14 cellular contexts compared by ENCODE assay signal in the genomic region with DNA sequence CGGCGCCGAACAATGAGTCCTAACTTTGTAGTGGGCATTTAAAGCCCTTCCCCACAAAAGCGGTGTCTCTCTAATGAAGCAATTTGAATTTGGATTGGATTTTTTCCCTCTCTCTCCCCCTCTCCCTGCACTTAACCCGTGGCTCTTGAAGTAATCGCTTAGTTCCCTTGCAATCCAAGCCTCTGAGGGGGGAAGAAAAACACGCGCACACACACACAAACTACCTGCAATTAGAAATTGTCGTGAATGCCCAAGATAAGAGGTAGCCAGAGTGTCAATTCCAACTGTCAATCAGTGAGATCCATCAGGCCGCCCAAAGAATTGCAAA. TPM values are rescaled to one million over a fixed set of nuclear protein-coding genes. Genes with fewer than 3 reads are reported as not detected.
DNase-seq lines count a peak whose midpoint lies in the region; TF ChIP-seq lines count a peak whose summit lies in the region.
"Had no signal": no experiment of that assay in that cellular context is flagged by ENCODE, and none has a peak within 500 bp of the region (broad histone marks: within the 10 kb centered on the region; RNA-seq: fewer than 3 reads in every experiment).

No MANE protein-coding gene starts in this region.

- BruUV-seq in MCF 10A (replicated peaks; lab: Mats Ljungman, UMichigan) = no TSS peak

- TF ChIP-seq CTCF in breast epithelium (IDR thresholded peaks at IDR 0.05) (no peak), MCF 10A (IDR thresholded peaks at IDR 0.05; ENCODE audit: unreplicated experiment) (no peak), tibial artery (IDR thresholded peaks at IDR 0.05) (no peak)

- no peak for TF ChIP-seq POLR2A in breast epithelium (IDR thresholded peaks at IDR 0.05)

- H3K9me3 ChIP-seq in breast epithelium (no peaks in the 10 kb centered on the region), iPS-18c (ENCODE audit: control insufficient read depth, insufficient read depth, low read length) (peaks cover 8% of the 10 kb centered on the region), tibial artery (no peaks in the 10 kb centered on the region)
- H3K9me3 ChIP-seq: mucosa of descending colon, uterus had no signal

- no peaks in the 10 kb centered on the region for H3K9me3 Mint-ChIP-seq in MCF 10A (ENCODE audit: unreplicated experiment)
- H3K9me3 Mint-ChIP-seq: effector memory CD8-positive, alpha-beta T cell had no signal

- H3K27me3 Mint-ChIP-seq in MCF 10A (ENCODE audit: insufficient read depth, unreplicated experiment) = no peaks in the 10 kb centered on the region

- intact Hi-C loops in breast epithelium (cut with DNase I; ENCODE audit: low total_unique reads) = no loop called here
- intact Hi-C loops in MCF 10A (cut with micrococcal nuclease) = no loop called here
- intact Hi-C loops in tibial artery (cut with DNase I; ENCODE audit: low total_unique reads) = no loop called here

- DNase-seq in breast epithelium (ENCODE audit: low spot score in 2 of 2) = no peak
- DNase-seq in MCF 10A (ENCODE audit: unreplicated experiment) = no peak
- DNase-seq in NCI-H748 treated with DMSO at 0.1 percent for 48 hours (lab: John Stamatoyannopoulos, UW) = peak; percentile 55
- DNase-seq in tibial artery = no peak
- DNase-seq in ecto neural progenitor cell (ENCODE audit: low spot score) = no peak
- DNase-seq in NCI-H2081 (lab: John Stamatoyannopoulos, UW) = no peak
- no peak for DNase-seq in H7
- DNase-seq: activated CD8-positive, alpha-beta memory T cell treated with anti-CD3 and anti-CD28 coated beads, Interleukin-2, amount 10 ng/mL, durations not matched to agents 7 days and 5 days; amygdala; effector memory CD8-positive, alpha-beta T cell; mucosa of descending colon; T-helper 2 cell; uterus had no signal

- CTCF ChIA-PET in MCF 10A (lab: Yijun Ruan, JAX) = no interaction called here

- H3K27ac ChIP-seq in breast epithelium (no peak overlapping the region), tibial artery (no peak overlapping the region)
- H3K27ac ChIP-seq: uterus had no signal

- no peak overlapping the region for H3K27ac Mint-ChIP-seq in MCF 10A (ENCODE audit: low read depth, unreplicated experiment)
- H3K27ac Mint-ChIP-seq: activated CD8-positive, alpha-beta memory T cell treated with anti-CD3 and anti-CD28 coated beads, Interleukin-2, amount 10 ng/mL, durations not matched to agents 7 days and 5 days; effector memory CD8-positive, alpha-beta T cell had no signal

- H3K27me3 ChIP-seq in breast epithelium = peaks cover 13 to 75% of the 10 kb centered on the region in 2 donors
- H3K27me3 ChIP-seq in tibial artery = peaks cover 0 to 86% of the 10 kb centered on the region in 2 donors
- H3K27me3 ChIP-seq in H7 (ENCODE audit: control insufficient read depth, insufficient read depth, low read length) = peaks cover 97% of the 10 kb centered on the region

- H3K4me1 ChIP-seq in breast epithelium = peaks cover 3 to 5% of the 10 kb centered on the region in 2 donors
- H3K4me1 ChIP-seq in tibial artery = peaks cover 0 to 37% (median 28%) of the 10 kb centered on the region in 4 donors

- H3K36me3 ChIP-seq in breast epithelium = no peaks in the 10 kb centered on the region
- H3K36me3 ChIP-seq in tibial artery = no peaks in the 10 kb centered on the region
- H3K36me3 ChIP-seq in H7 (replicated peaks; ENCODE audit: control insufficient read depth, insufficient read depth, low read length) = no peaks in the 10 kb centered on the region
- H3K36me3 ChIP-seq: uterus had no signal

- peak overlapping the region; percentile 43 to 71 (median 46) for H3K4me3 ChIP-seq in breast epithelium
- H3K4me3 ChIP-seq in iPS-18c (ENCODE audit: insufficient read depth, low read depth, low read length) = peak overlapping the region; percentile 3; the same call in 1 of the 2 replicates
- peak overlapping the region; percentile 34 to 46 for H3K4me3 ChIP-seq in tibial artery
- H3K4me3 ChIP-seq in H7 (ENCODE audit: insufficient read depth, low read depth, low read length) = no peak overlapping the region; the same call in 1 of the 2 replicates
- H3K4me3 ChIP-seq: mucosa of descending colon had no signal

- H3K36me3 Mint-ChIP-seq in MCF 10A (ENCODE audit: insufficient read depth, unreplicated experiment) = no peaks in the 10 kb centered on the region
- H3K36me3 Mint-ChIP-seq: activated CD8-positive, alpha-beta memory T cell treated with anti-CD3 and anti-CD28 coated beads, Interleukin-2, amount 10 ng/mL, durations not matched to agents 7 days and 5 days had no signal

- no peak overlapping the region for H3K4me3 Mint-ChIP-seq in MCF 10A (ENCODE audit: unreplicated experiment)
- H3K4me3 Mint-ChIP-seq: activated CD8-positive, alpha-beta memory T cell treated with anti-CD3 and anti-CD28 coated beads, Interleukin-2, amount 10 ng/mL, durations not matched to agents 7 days and 5 days; effector memory CD8-positive, alpha-beta T cell had no signal

- no peaks in the 10 kb centered on the region for H3K4me1 Mint-ChIP-seq in MCF 10A (ENCODE audit: insufficient read depth, unreplicated experiment)

- POLR2A ChIA-PET in MCF 10A (lab: Yijun Ruan, JAX) = interaction anchor here (1.1 kb wide), 1 partner anchor 37 kb away, joined by 3 read pairs; the partner anchor contains the start of genes MRRF and RBM18

RNA-seq across cellular contexts. Expression of gene LHX6, which starts 1.2 kb away (rescaled TPM):
- total RNA-seq in breast epithelium = 1 to 10 TPM; 1.8 to 9.8 (median 4.8) TPM
- total RNA-seq in MCF 10A (2022) = 0.26 TPM in 1 of 2 replicates, not detected in the other
- 5.2 and 5.9 TPM in 2 replicates for total RNA-seq in H7 (2014; rRNA removed; shearing (Covaris generic))
- total RNA-seq: activated CD8-positive, alpha-beta memory T cell treated with anti-CD3 and anti-CD28 coated beads, Interleukin-2, amount 10 ng/mL, durations not matched to agents 7 days and 5 days had no signal

RNA-seq across cellular contexts. Expression of gene RBM18, which starts 37.1 kb away (rescaled TPM):
- 10 to 100 TPM; 10.4 to 20.9 (median 13.4) TPM for total RNA-seq in breast epithelium
- 39.9 and 44.4 TPM in 2 replicates for total RNA-seq in MCF 10A (2022)
- 5.6 and 13.0 TPM in 2 replicates for total RNA-seq in H7 (2014; rRNA removed; shearing (Covaris generic))

RNA-seq across cellular contexts. Expression of gene MRRF, which starts 37.1 kb away (rescaled TPM):
- total RNA-seq in breast epithelium = 10 to 100 TPM; 32.5 to 55.3 (median 44.9) TPM
- 73.0 and 90.3 TPM in 2 replicates for total RNA-seq in MCF 10A (2022)
- 26.2 and 36.2 TPM in 2 replicates for total RNA-seq in H7 (2014; rRNA removed; shearing (Covaris generic))
